2 cellular contexts compared by ENCODE assay signal in the genomic region with DNA sequence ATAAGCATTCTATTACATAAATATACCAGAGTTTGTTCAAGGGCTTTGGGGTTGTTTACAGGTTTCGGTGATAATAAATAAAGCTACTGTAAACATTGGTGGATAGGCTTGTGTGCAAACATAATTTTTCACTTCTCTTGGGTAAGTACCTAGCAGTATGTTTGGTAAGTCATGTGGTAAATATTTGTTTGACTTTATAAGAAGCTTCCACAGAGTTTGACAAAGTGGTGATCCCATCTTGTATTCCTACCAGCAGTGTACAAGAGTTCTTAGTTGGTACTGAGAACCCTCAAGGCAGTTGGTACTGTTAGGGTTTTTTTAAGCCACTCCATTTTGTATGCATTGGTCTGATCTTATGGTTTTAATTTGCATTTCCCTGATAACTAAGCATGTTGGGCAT.
TF ChIP-seq lines count a peak whose summit lies in the region.

No MANE protein-coding gene starts in this region.

TF ChIP-seq in A549, 52 proteins besides CTCF, POLR2A, EP300 and RAD21 (continued from another document):
- TF ChIP-seq, protein P1, sequence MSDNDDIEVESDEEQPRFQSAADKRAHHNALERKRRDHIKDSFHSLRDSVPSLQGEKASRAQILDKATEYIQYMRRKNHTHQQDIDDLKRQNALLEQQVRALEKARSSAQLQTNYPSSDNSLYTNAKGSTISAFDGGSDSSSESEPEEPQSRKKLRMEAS (IDR thresholded peaks at IDR 0.05): no peak
- peak; percentile 3; the same call in 1 of the 2 replicates for TF ChIP-seq FOSB (CRISPR knock-in tag; IDR thresholded peaks at IDR 0.05)

TF ChIP-seq in WTC11, 78 proteins besides CTCF, POLR2A, EP300 and RAD21 (continued from another document):
- TF ChIP-seq, protein P2, sequence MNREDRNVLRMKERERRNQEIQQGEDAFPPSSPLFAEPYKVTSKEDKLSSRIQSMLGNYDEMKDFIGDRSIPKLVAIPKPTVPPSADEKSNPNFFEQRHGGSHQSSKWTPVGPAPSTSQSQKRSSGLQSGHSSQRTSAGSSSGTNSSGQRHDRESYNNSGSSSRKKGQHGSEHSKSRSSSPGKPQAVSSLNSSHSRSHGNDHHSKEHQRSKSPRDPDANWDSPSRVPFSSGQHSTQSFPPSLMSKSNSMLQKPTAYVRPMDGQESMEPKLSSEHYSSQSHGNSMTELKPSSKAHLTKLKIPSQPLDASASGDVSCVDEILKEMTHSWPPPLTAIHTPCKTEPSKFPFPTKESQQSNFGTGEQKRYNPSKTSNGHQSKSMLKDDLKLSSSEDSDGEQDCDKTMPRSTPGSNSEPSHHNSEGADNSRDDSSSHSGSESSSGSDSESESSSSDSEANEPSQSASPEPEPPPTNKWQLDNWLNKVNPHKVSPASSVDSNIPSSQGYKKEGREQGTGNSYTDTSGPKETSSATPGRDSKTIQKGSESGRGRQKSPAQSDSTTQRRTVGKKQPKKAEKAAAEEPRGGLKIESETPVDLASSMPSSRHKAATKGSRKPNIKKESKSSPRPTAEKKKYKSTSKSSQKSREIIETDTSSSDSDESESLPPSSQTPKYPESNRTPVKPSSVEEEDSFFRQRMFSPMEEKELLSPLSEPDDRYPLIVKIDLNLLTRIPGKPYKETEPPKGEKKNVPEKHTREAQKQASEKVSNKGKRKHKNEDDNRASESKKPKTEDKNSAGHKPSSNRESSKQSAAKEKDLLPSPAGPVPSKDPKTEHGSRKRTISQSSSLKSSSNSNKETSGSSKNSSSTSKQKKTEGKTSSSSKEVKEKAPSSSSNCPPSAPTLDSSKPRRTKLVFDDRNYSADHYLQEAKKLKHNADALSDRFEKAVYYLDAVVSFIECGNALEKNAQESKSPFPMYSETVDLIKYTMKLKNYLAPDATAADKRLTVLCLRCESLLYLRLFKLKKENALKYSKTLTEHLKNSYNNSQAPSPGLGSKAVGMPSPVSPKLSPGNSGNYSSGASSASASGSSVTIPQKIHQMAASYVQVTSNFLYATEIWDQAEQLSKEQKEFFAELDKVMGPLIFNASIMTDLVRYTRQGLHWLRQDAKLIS (CRISPR knock-in tag; IDR thresholded peaks at IDR 0.05; ENCODE audit: borderline replicate concordance): no peak
- TF ChIP-seq NR3C1 (CRISPR knock-in tag; conservative IDR thresholded peaks at IDR 0.05; ENCODE audit: low read depth) (no peak), ZNF232 (CRISPR knock-in tag; IDR thresholded peaks at IDR 0.05) (no peak), GABPB1 (CRISPR knock-in tag; IDR thresholded peaks at IDR 0.05) (no peak), RELA (CRISPR knock-in tag; IDR thresholded peaks at IDR 0.05; ENCODE audit: borderline replicate concordance) (no peak)
- TF ChIP-seq, protein P3, sequence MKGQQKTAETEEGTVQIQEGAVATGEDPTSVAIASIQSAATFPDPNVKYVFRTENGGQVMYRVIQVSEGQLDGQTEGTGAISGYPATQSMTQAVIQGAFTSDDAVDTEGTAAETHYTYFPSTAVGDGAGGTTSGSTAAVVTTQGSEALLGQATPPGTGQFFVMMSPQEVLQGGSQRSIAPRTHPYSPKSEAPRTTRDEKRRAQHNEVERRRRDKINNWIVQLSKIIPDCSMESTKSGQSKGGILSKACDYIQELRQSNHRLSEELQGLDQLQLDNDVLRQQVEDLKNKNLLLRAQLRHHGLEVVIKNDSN (CRISPR knock-in tag; IDR thresholded peaks at IDR 0.05): no peak
